Comparison of ENCODE assay signal across 3 cellular contexts in genomic region chr17:29034510-29034909, GRCh38.
A peak's percentile ranks its signal among the peaks of the same experiment; 100 is the strongest.
TF ChIP-seq lines count a peak whose summit lies in the region.

No MANE protein-coding gene starts in this region.

TF ChIP-seq in SK-N-SH treated with all-trans-retinoic acid at 6 μM for 48 hours, 23 proteins besides CTCF, POLR2A, EP300 and RAD21:
- no peak for TF ChIP-seq BACH2 (CRISPR knock-in tag; IDR thresholded peaks at IDR 0.05; ENCODE audit: borderline replicate concordance)
- TF ChIP-seq ARNTL (CRISPR knock-in tag; IDR thresholded peaks at IDR 0.05; ENCODE audit: borderline replicate concordance, low read depth), result no peak
- TF ChIP-seq CSDC2 (CRISPR knock-in tag; IDR thresholded peaks at IDR 0.05), result no peak
- no peak for TF ChIP-seq OSR1 (CRISPR knock-in tag; IDR thresholded peaks at IDR 0.05)
- peak; percentile 100 for TF ChIP-seq ZFP30 (CRISPR knock-in tag; IDR thresholded peaks at IDR 0.05)
- TF ChIP-seq ZNF8 (CRISPR knock-in tag; IDR thresholded peaks at IDR 0.05), result no peak
- TF ChIP-seq ESRRG (CRISPR knock-in tag; IDR thresholded peaks at IDR 0.05), result no peak
- no peak for TF ChIP-seq ISL1 (CRISPR knock-in tag; IDR thresholded peaks at IDR 0.05)
- TF ChIP-seq CREB5 (CRISPR knock-in tag; IDR thresholded peaks at IDR 0.05; ENCODE audit: low read depth), result no peak
TF ChIP-seq in SK-N-SH treated with all-trans-retinoic acid at 6 μM for 48 hours: peak in this region for 1.

TF ChIP-seq in SK-N-SH, 30 proteins besides CTCF, POLR2A, EP300 and RAD21:
- no peak for TF ChIP-seq FOXM1 (IDR thresholded peaks at IDR 0.05; ENCODE audit: low read depth)
- TF ChIP-seq, protein P1, sequence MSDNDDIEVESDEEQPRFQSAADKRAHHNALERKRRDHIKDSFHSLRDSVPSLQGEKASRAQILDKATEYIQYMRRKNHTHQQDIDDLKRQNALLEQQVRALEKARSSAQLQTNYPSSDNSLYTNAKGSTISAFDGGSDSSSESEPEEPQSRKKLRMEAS (IDR thresholded peaks at IDR 0.05; ENCODE audit: low read depth), result no peak
- TF ChIP-seq, protein P2, sequence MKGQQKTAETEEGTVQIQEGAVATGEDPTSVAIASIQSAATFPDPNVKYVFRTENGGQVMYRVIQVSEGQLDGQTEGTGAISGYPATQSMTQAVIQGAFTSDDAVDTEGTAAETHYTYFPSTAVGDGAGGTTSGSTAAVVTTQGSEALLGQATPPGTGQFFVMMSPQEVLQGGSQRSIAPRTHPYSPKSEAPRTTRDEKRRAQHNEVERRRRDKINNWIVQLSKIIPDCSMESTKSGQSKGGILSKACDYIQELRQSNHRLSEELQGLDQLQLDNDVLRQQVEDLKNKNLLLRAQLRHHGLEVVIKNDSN (IDR thresholded peaks at IDR 0.05; ENCODE audit: borderline replicate concordance, low read depth), result no peak
- TF ChIP-seq GATA2 (CRISPR knock-in tag; IDR thresholded peaks at IDR 0.05), result no peak
- TF ChIP-seq PBX3 (IDR thresholded peaks at IDR 0.05), result no peak
- TF ChIP-seq RXRA (IDR thresholded peaks at IDR 0.05; ENCODE audit: borderline replicate concordance, low read depth), result no peak
- TF ChIP-seq ELF1 (IDR thresholded peaks at IDR 0.05), result no peak
- TF ChIP-seq FOXJ3 (CRISPR knock-in tag; IDR thresholded peaks at IDR 0.05), result no peak
- no peak for TF ChIP-seq POLR2AphosphoS5 (IDR thresholded peaks at IDR 0.05; ENCODE audit: low read depth, low read length)
- TF ChIP-seq RCOR1 (IDR thresholded peaks at IDR 0.05; ENCODE audit: low read length), result no peak
- TF ChIP-seq FOSL2 (IDR thresholded peaks at IDR 0.05; ENCODE audit: borderline replicate concordance, low read depth), result no peak
TF ChIP-seq in SK-N-SH: peak in this region for 0.

TF ChIP-seq in H1, 55 proteins besides CTCF, POLR2A, EP300 and RAD21:
- TF ChIP-seq SUZ12 (IDR thresholded peaks at IDR 0.05; ENCODE audit: low read length) (no peak), KDM1A (IDR thresholded peaks at IDR 0.05; ENCODE audit: borderline replicate concordance, low read length) (peak; percentile 59; the same call in 1 of the 2 replicates)
